ENCODE assay signal across 8 cellular contexts in the genomic region with DNA sequence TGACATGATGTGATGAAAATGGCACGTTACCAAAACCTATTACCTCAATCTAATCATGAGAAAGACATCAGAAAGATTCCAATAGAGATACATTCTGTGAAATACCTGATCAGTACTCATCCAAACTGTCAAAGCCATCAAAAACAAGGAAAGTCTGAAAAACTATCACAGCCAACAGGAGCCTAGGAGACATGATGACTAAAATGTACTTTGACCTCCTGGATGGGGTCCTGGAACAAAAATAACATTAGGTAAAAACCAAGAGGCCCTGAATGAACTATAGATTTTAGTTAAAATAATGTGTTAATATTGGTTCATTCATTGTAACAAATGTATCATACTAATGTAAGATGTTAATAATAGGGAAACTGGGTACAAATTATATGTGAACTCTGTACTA.
"Had no signal": no experiment of that assay in that cellular context is flagged by ENCODE, and none has a peak within 500 bp of the region (broad histone marks: within the 10 kb centered on the region; RNA-seq: fewer than 3 reads in every experiment).

No MANE protein-coding gene starts in this region.

- H2AFZ ChIP-seq: GM23248 had no signal

- H3K9ac ChIP-seq: GM23248 had no signal

- H3K4me1 ChIP-seq: HAP-1 had no signal

- H3K27ac Mint-ChIP-seq: IgD-negative memory B cell had no signal

- H3K4me3 ChIP-seq: GM23248, HAP-1 had no signal

- DNase-seq: GM23248, GOT3, H7, KBM-7 had no signal

- H3K36me3 ChIP-seq: HAP-1 had no signal

- FAIRE-seq: HTR-8/SVneo had no signal

- H3K9me3 ChIP-seq: HAP-1 had no signal

- H3K27ac ChIP-seq: GM23248 had no signal

- ATAC-seq: HCT116 had no signal

- H3K27me3 Mint-ChIP-seq: IgD-negative memory B cell had no signal

- H3K4me3 Mint-ChIP-seq: IgD-negative memory B cell had no signal
